8 cellular contexts compared by ENCODE assay signal in genomic region chr7:99505324-99505662, GRCh38. TPM values are rescaled to one million over a fixed set of nuclear protein-coding genes. Genes with fewer than 3 reads are reported as not detected.
DNase-seq lines count a peak whose midpoint lies in the region; TF ChIP-seq lines count a peak whose summit lies in the region.

No MANE protein-coding gene starts in this region.

- H3K9me3 ChIP-seq in SJCRH30 (replicated peaks) (no peaks in the 10 kb centered on the region), skeletal muscle satellite cell (replicated peaks; ENCODE audit: low read length) (no peaks in the 10 kb centered on the region)

- peak overlapping the region; percentile 91 for H3K9ac ChIP-seq in skeletal muscle satellite cell (ENCODE audit: low read depth, low read length)

- no peaks in the 10 kb centered on the region for H3K27me3 ChIP-seq in SJCRH30
- H3K27me3 ChIP-seq in skeletal muscle satellite cell (ENCODE audit: control insufficient read depth, insufficient read depth, low read length), result no peaks in the 10 kb centered on the region

- peaks cover 36% of the 10 kb centered on the region for H3K36me3 Mint-ChIP-seq in activated T-cell treated with anti-CD3 and anti-CD28 coated beads, Interleukin-2, amount 50 U/mL, for 24 hours (ENCODE audit: low read depth)

- peak overlapping the region; percentile 82 for H3K27ac ChIP-seq in SJCRH30

- no peak for TF ChIP-seq CTCF in fibroblast of pulmonary artery (IDR thresholded peaks at IDR 0.05; ENCODE audit: low read length, missing control alignments)

- intact Hi-C loops in posterior vena cava (cut with DNase I), result loop anchor here in 1 of 2 donors (1.0 to 2.0 kb wide), 2 partner anchors 22 to 58 kb away; no protein-coding TSS in a partner anchor

- H3K4me2 ChIP-seq in skeletal muscle satellite cell (ENCODE audit: low read length), result peak overlapping the region; percentile 86

- H3K4me3 ChIP-seq in SJCRH30 (peak overlapping the region; percentile 85), fibroblast of pulmonary artery (replicated peaks; ENCODE audit: low read depth, low read length) (peak overlapping the region; percentile 95), skeletal muscle satellite cell (ENCODE audit: low read length) (peak overlapping the region; percentile 92)

- H3K4me1 ChIP-seq in SJCRH30 (peaks cover 6% of the 10 kb centered on the region; the same call in 1 of the 2 replicates), skeletal muscle satellite cell (ENCODE audit: control insufficient read depth, insufficient read depth, low read length) (peaks cover 13% of the 10 kb centered on the region)

- peak overlapping the region; percentile 88 for H3K4me3 Mint-ChIP-seq in activated T-cell treated with anti-CD3 and anti-CD28 coated beads, Interleukin-2, amount 50 U/mL, for 24 hours

- H3K36me3 ChIP-seq in SJCRH30 (no peaks in the 10 kb centered on the region), skeletal muscle satellite cell (ENCODE audit: insufficient read depth, low read length) (no peaks in the 10 kb centered on the region)

- H3K4me1 Mint-ChIP-seq in activated T-cell treated with anti-CD3 and anti-CD28 coated beads, Interleukin-2, amount 50 U/mL, for 24 hours (ENCODE audit: low read depth), result peaks cover 32% of the 10 kb centered on the region

- no peak for DNase-seq in activated T-cell treated with anti-CD3 and anti-CD28 coated beads, Interleukin-2, amount 50 U/mL, for 24 hours
- no peak for DNase-seq in activated T-cell treated with anti-CD3 and anti-CD28 coated beads, Interleukin-2, amount 50 U/mL, for 48 hours
- DNase-seq in SJCRH30 (no peak), fibroblast of pulmonary artery (ENCODE audit: low read depth) (no peak), NK-92 (lab: John Stamatoyannopoulos, UW; ENCODE audit: unreplicated experiment) (no peak), NCI-H187 (lab: John Stamatoyannopoulos, UW) (no peak), posterior vena cava (ENCODE audit: low spot score) (no peak)

- no peaks in the 10 kb centered on the region for H3K27me3 Mint-ChIP-seq in activated T-cell treated with anti-CD3 and anti-CD28 coated beads, Interleukin-2, amount 50 U/mL, for 24 hours

- peaks cover 6% of the 10 kb centered on the region for H3K9me3 Mint-ChIP-seq in activated T-cell treated with anti-CD3 and anti-CD28 coated beads, Interleukin-2, amount 50 U/mL, for 24 hours

- peak overlapping the region; percentile 97 for H3K27ac Mint-ChIP-seq in activated T-cell treated with anti-CD3 and anti-CD28 coated beads, Interleukin-2, amount 50 U/mL, for 24 hours

RNA-seq across cellular contexts. Expression of gene ZKSCAN5, which starts 0.8 kb away (rescaled TPM):
- 18.9 and 19.5 TPM in 2 replicates for total RNA-seq in SJCRH30 (2014; rRNA removed; shearing (Covaris generic))
- total RNA-seq in skeletal muscle satellite cell (2012; rRNA removed), result 7.9 and 11.2 TPM in 2 replicates
- 1 to 10 TPM; 5.9 to 7.0 TPM for total RNA-seq in posterior vena cava

RNA-seq across cellular contexts. Expression of gene ZNF394, which starts 5.2 kb away (rescaled TPM):
- 25.4 and 29.7 TPM in 2 replicates for total RNA-seq in SJCRH30 (2014; rRNA removed; shearing (Covaris generic))
- 19.2 and 24.3 TPM in 2 replicates for total RNA-seq in skeletal muscle satellite cell (2012; rRNA removed)
- 10 to 100 TPM; 17.5 to 20.0 TPM for total RNA-seq in posterior vena cava

RNA-seq across cellular contexts. Expression of gene ZNF789, which starts 32.6 kb away (rescaled TPM):
- 12.2 and 20.1 TPM in 2 replicates for total RNA-seq in SJCRH30 (2014; rRNA removed; shearing (Covaris generic))
- 4.8 and 5.8 TPM in 2 replicates for total RNA-seq in skeletal muscle satellite cell (2012; rRNA removed)
- total RNA-seq in posterior vena cava, result 1 to 10 TPM; 8.0 to 9.8 TPM

RNA-seq across cellular contexts. Expression of gene ATP5MF, which starts 39.3 kb away (rescaled TPM):
- 912 and 1,207 TPM in 2 replicates for total RNA-seq in SJCRH30 (2014; rRNA removed; shearing (Covaris generic))
- total RNA-seq in skeletal muscle satellite cell (2012; rRNA removed), result 306 and 312 TPM in 2 replicates
- total RNA-seq in posterior vena cava, result 100 to 1,000 TPM; 143 to 200 TPM

RNA-seq across cellular contexts. Expression of gene FAM200A, which starts 46.6 kb away (rescaled TPM):
- 13.9 and 15.0 TPM in 2 replicates for total RNA-seq in SJCRH30 (2014; rRNA removed; shearing (Covaris generic))
- 8.1 and 9.6 TPM in 2 replicates for total RNA-seq in skeletal muscle satellite cell (2012; rRNA removed)
- 1 to 10 TPM; 3.2 to 5.4 TPM for total RNA-seq in posterior vena cava
